ENCODE assay signal across 11 cellular contexts in genomic region chr6:2976571-2977085, GRCh38. TPM values are rescaled to one million over a fixed set of nuclear protein-coding genes. Genes with fewer than 3 reads are reported as not detected.
DNase-seq lines count a peak whose midpoint lies in the region; ATAC-seq and TF ChIP-seq lines count a peak whose summit lies in the region.
"Had no signal": no experiment of that assay in that cellular context is flagged by ENCODE, and none has a peak within 500 bp of the region (broad histone marks: within the 10 kb centered on the region; RNA-seq: fewer than 3 reads in every experiment).

No MANE protein-coding gene starts in this region.

- ATAC-seq in activated CD8-positive, alpha-beta T cell treated with anti-CD3 and anti-CD28 coated beads for 36 hours: no peak
- ATAC-seq in activated CD8-positive, alpha-beta T cell treated with anti-CD3 and anti-CD28 coated beads, Interleukin-2, amount 10 ng/mL, durations not matched to agents 7 days and 5 days: no peak
- ATAC-seq: left lobe of liver, right cardiac atrium had no signal

- peaks cover 6% of the 10 kb centered on the region for H3K4me1 ChIP-seq in smooth muscle cell (ENCODE audit: low read depth)

- intact Hi-C loops in activated CD8-positive, alpha-beta T cell treated with anti-CD3 and anti-CD28 coated beads for 36 hours (cut with micrococcal nuclease): no loop called here

- peak overlapping the region; percentile 26 for H3K27ac ChIP-seq in smooth muscle cell (ENCODE audit: low read depth)

- peak overlapping the region; percentile 33 for H3K4me2 ChIP-seq in smooth muscle cell

- H3K9ac ChIP-seq in smooth muscle cell (ENCODE audit: low read depth): no peak overlapping the region

- CTCF ChIA-PET in activated CD8-positive, alpha-beta T cell treated with anti-CD3 and anti-CD28 coated beads for 36 hours (lab: Charles Lee): interaction anchor here (1.1 to 3.5 kb wide), 5 partner anchors 12 to 130 kb away, joined by 3 to 21 read pairs (median 4); no protein-coding TSS in a partner anchor
- CTCF ChIA-PET in activated CD8-positive, alpha-beta T cell treated with anti-CD3 and anti-CD28 coated beads, Interleukin-2, amount 10 ng/mL, durations not matched to agents 7 days and 5 days (lab: Charles Lee): interaction anchor here (3.5 to 4.3 kb wide), 2 partner anchors 11 to 24 kb away, joined by 19 read pairs; no protein-coding TSS in a partner anchor

- no peaks in the 10 kb centered on the region for H3K36me3 ChIP-seq in smooth muscle cell (ENCODE audit: low read depth)

- H3K4me3 ChIP-seq in epithelial cell of esophagus (ENCODE audit: low read length) (no peak overlapping the region), smooth muscle cell (no peak overlapping the region)

- no peaks in the 10 kb centered on the region for H3K36me3 Mint-ChIP-seq in activated CD8-positive, alpha-beta T cell treated with anti-CD3 and anti-CD28 coated beads for 36 hours (ENCODE audit: low read depth)
- peaks cover 9% of the 10 kb centered on the region for H3K36me3 Mint-ChIP-seq in activated CD8-positive, alpha-beta T cell treated with anti-CD3 and anti-CD28 coated beads, Interleukin-2, amount 10 ng/mL, durations not matched to agents 7 days and 5 days (ENCODE audit: low read depth)

- no peak for DNase-seq in activated CD8-positive, alpha-beta T cell treated with anti-CD3 and anti-CD28 coated beads for 36 hours
- DNase-seq in activated CD8-positive, alpha-beta T cell treated with anti-CD3 and anti-CD28 coated beads, Interleukin-2, amount 10 ng/mL, durations not matched to agents 7 days and 5 days: no peak
- DNase-seq in SW 1271 (lab: John Stamatoyannopoulos, UW) (peak; percentile 26 to 65), epithelial cell of esophagus (ENCODE audit: low read depth) (peak; percentile 75), smooth muscle cell (lab: John Stamatoyannopoulos, UW; ENCODE audit: unreplicated experiment) (no peak), epidermal melanocyte (ENCODE audit: insufficient read length, low spot score) (no peak), NCI-H2196 (lab: John Stamatoyannopoulos, UW; ENCODE audit: unreplicated experiment) (no peak), NCI-H748 treated with DMSO at 0.1 percent for 48 hours (lab: John Stamatoyannopoulos, UW) (no peak)
- DNase-seq: NCI-H524 treated with DMSO at 0.1 percent for 48 hours, right cardiac atrium had no signal

- peaks cover 40% of the 10 kb centered on the region for H3K4me1 Mint-ChIP-seq in activated CD8-positive, alpha-beta T cell treated with anti-CD3 and anti-CD28 coated beads for 36 hours (ENCODE audit: low read depth)
- peaks cover 21% of the 10 kb centered on the region for H3K4me1 Mint-ChIP-seq in activated CD8-positive, alpha-beta T cell treated with anti-CD3 and anti-CD28 coated beads, Interleukin-2, amount 10 ng/mL, durations not matched to agents 7 days and 5 days (ENCODE audit: low read depth)

- H3K9me3 ChIP-seq in smooth muscle cell (replicated peaks; ENCODE audit: low read depth): no peaks in the 10 kb centered on the region

- no peak overlapping the region for H3K4me3 Mint-ChIP-seq in activated CD8-positive, alpha-beta T cell treated with anti-CD3 and anti-CD28 coated beads for 36 hours
- H3K4me3 Mint-ChIP-seq in activated CD8-positive, alpha-beta T cell treated with anti-CD3 and anti-CD28 coated beads, Interleukin-2, amount 10 ng/mL, durations not matched to agents 7 days and 5 days: no peak overlapping the region

- H2AFZ ChIP-seq in smooth muscle cell (ENCODE audit: low read depth): peak overlapping the region; percentile 65

- no peaks in the 10 kb centered on the region for H4K20me1 ChIP-seq in smooth muscle cell (ENCODE audit: low read depth)

- peaks cover 5% of the 10 kb centered on the region for H3K79me2 ChIP-seq in smooth muscle cell (ENCODE audit: low read depth)

- peaks cover 2% of the 10 kb centered on the region for H3K27me3 Mint-ChIP-seq in activated CD8-positive, alpha-beta T cell treated with anti-CD3 and anti-CD28 coated beads for 36 hours
- peaks cover 16% of the 10 kb centered on the region for H3K27me3 Mint-ChIP-seq in activated CD8-positive, alpha-beta T cell treated with anti-CD3 and anti-CD28 coated beads, Interleukin-2, amount 10 ng/mL, durations not matched to agents 7 days and 5 days (ENCODE audit: low read depth)

- no peaks in the 10 kb centered on the region for H3K9me3 Mint-ChIP-seq in activated CD8-positive, alpha-beta T cell treated with anti-CD3 and anti-CD28 coated beads for 36 hours
- no peaks in the 10 kb centered on the region for H3K9me3 Mint-ChIP-seq in activated CD8-positive, alpha-beta T cell treated with anti-CD3 and anti-CD28 coated beads, Interleukin-2, amount 10 ng/mL, durations not matched to agents 7 days and 5 days (ENCODE audit: insufficient read depth)

- POLR2A ChIA-PET in activated CD8-positive, alpha-beta T cell treated with anti-CD3 and anti-CD28 coated beads for 36 hours (lab: Charles Lee): interaction anchor here (1.0 to 2.5 kb wide), 5 partner anchors 8 to 135 kb away, joined by 3 to 11 read pairs (median 3); partner anchors contain the start of gene SERPINB1
- POLR2A ChIA-PET in activated CD8-positive, alpha-beta T cell treated with anti-CD3 and anti-CD28 coated beads, Interleukin-2, amount 10 ng/mL, durations not matched to agents 7 days and 5 days (lab: Charles Lee): interaction anchor here (0.9 to 1.2 kb wide), 3 partner anchors 10 to 36 kb away, joined by 3 to 4 read pairs (median 3); no protein-coding TSS in a partner anchor

- peaks cover 16% of the 10 kb centered on the region for H3F3A ChIP-seq in smooth muscle cell (ENCODE audit: low read depth)

- no peaks in the 10 kb centered on the region for H3K27me3 ChIP-seq in smooth muscle cell (ENCODE audit: low read depth)

- no peak for TF ChIP-seq CTCF in activated CD8-positive, alpha-beta T cell treated with anti-CD3 and anti-CD28 coated beads for 36 hours (IDR thresholded peaks at IDR 0.05)
- no peak for TF ChIP-seq CTCF in epithelial cell of esophagus (IDR thresholded peaks at IDR 0.05; ENCODE audit: insufficient read depth, low read depth, low read length, missing control alignments)
- TF ChIP-seq CTCF in smooth muscle cell (IDR thresholded peaks at IDR 0.05; ENCODE audit: borderline replicate concordance, insufficient read depth, poor library complexity, severe bottlenecking): no peak

- 62% methylated on average over 7 of the region's 7 CpGs for WGBS in smooth muscle cell (ENCODE audit: low lambda C conversion rate)

- peak overlapping the region; percentile 66 for H3K27ac Mint-ChIP-seq in activated CD8-positive, alpha-beta T cell treated with anti-CD3 and anti-CD28 coated beads for 36 hours
- H3K27ac Mint-ChIP-seq in activated CD8-positive, alpha-beta T cell treated with anti-CD3 and anti-CD28 coated beads, Interleukin-2, amount 10 ng/mL, durations not matched to agents 7 days and 5 days: no peak overlapping the region

RNA-seq across cellular contexts. Expression of gene SERPINB6, which starts 5.3 kb away (rescaled TPM):
- total RNA-seq in activated CD8-positive, alpha-beta T cell treated with anti-CD3 and anti-CD28 coated beads for 36 hours: 10 to 100 TPM; 52.2 to 53.8 TPM
- total RNA-seq in activated CD8-positive, alpha-beta T cell treated with anti-CD3 and anti-CD28 coated beads, Interleukin-2, amount 10 ng/mL, durations not matched to agents 7 days and 5 days: 10 to 100 TPM; 51.0 to 52.8 TPM
- total RNA-seq in smooth muscle cell: 67.8 and 85.1 TPM in 2 replicates
- polyA plus RNA-seq in smooth muscle cell: 116 and 118 TPM in 2 replicates

RNA-seq across cellular contexts. Expression of gene NQO2, which starts 23.1 kb away (rescaled TPM):
- 10 to 100 TPM; 23.8 to 24.7 TPM for total RNA-seq in activated CD8-positive, alpha-beta T cell treated with anti-CD3 and anti-CD28 coated beads for 36 hours
- 10 to 100 TPM; 21.2 to 21.4 TPM for total RNA-seq in activated CD8-positive, alpha-beta T cell treated with anti-CD3 and anti-CD28 coated beads, Interleukin-2, amount 10 ng/mL, durations not matched to agents 7 days and 5 days
- 12.9 and 16.4 TPM in 2 replicates for total RNA-seq in smooth muscle cell
- polyA plus RNA-seq in smooth muscle cell: 33.6 and 49.0 TPM in 2 replicates

Comparison
In these comparisons a context has a peak if more than half of its experiments do, and no peak if none do; other contexts are left out.
1. DNase-seq: peak in SW 1271 (2 of 2) and epithelial cell of esophagus (single experiment); none in activated CD8-positive, alpha-beta T cell treated with anti-CD3 and anti-CD28 coated beads for 36 hours (single experiment), activated CD8-positive, alpha-beta T cell treated with anti-CD3 and anti-CD28 coated beads, Interleukin-2, amount 10 ng/mL, durations not matched to agents 7 days and 5 days (single experiment), smooth muscle cell (single experiment), epidermal melanocyte (single experiment), NCI-H2196 (single experiment) and NCI-H748 treated with DMSO at 0.1 percent for 48 hours (single experiment).